29 cellular contexts compared by ENCODE assay signal in genomic region chr1:80214888-80215540, GRCh38.
DNase-seq lines count a peak whose midpoint lies in the region; ATAC-seq and TF ChIP-seq lines count a peak whose summit lies in the region.
"Had no signal": no experiment of that assay in that cellular context is flagged by ENCODE, and none has a peak within 500 bp of the region (broad histone marks: within the 10 kb centered on the region; RNA-seq: fewer than 3 reads in every experiment).

No MANE protein-coding gene starts in this region.

- intact Hi-C loops in vagina (cut with DNase I) (no loop called here), mucosa of descending colon (cut with DNase I, micrococcal nuclease) (no loop called here), body of pancreas (cut with DNase I) (no loop called here)

- H3K9me3 ChIP-seq in vagina = no peaks in the 10 kb centered on the region
- H3K9me3 ChIP-seq in mucosa of descending colon = no peaks in the 10 kb centered on the region
- no peaks in the 10 kb centered on the region for H3K9me3 ChIP-seq in body of pancreas
- H3K9me3 ChIP-seq: BE2C, Caco-2, pancreas, uterus had no signal

- DNase-seq in GM12865 (ENCODE audit: low read depth) (peak; percentile 9), NCI-H446 (lab: John Stamatoyannopoulos, UW) (no peak), vagina (ENCODE audit: extremely low spot score in 2 of 2) (no peak), mucosa of descending colon (no peak), body of pancreas (no peak)
- DNase-seq: activated CD4-positive, alpha-beta T cell treated with anti-CD3 and anti-CD28 coated beads, Interleukin-2, amount 50 U/mL, for 1 hour; activated CD8-positive, alpha-beta memory T cell treated with anti-CD3 and anti-CD28 coated beads, Interleukin-2, amount 50 U/mL, for 4 hours; activated effector memory CD4-positive, alpha-beta T cell treated with Interleukin-2 at 50 U/mL for 16 hours; activated naive CD8-positive, alpha-beta T cell treated with anti-CD3 and anti-CD28 coated beads, Interleukin-2, amount 50 U/mL, for 24 hours; BE2C; brain microvascular endothelial cell; Caco-2; endodermal cell; left colon; natural killer cell; NCI-H1436 treated with DMSO at 0.1 percent for 48 hours; NCI-H2171; NCI-H526; pancreas; PC-3; right cardiac atrium; SIG-M5; stimulated activated CD8-positive, alpha-beta memory T cell treated with anti-CD3 and anti-CD28 coated beads, Interleukin-4, amount 100 ng/mL, for 48 hours; T-helper 1 cell; uterus had no signal

- peak; percentile 40 for ATAC-seq in GM19035 (IDR thresholded peaks at IDR 0.05; ENCODE audit: unreplicated experiment)
- peak; percentile 59 for ATAC-seq in GM21786 (IDR thresholded peaks at IDR 0.05; ENCODE audit: unreplicated experiment)
- ATAC-seq in HG03520 (IDR thresholded peaks at IDR 0.05; ENCODE audit: unreplicated experiment) = peak; percentile 54
- ATAC-seq in mucosa of descending colon = no peak
- no peak for ATAC-seq in body of pancreas
- ATAC-seq: activated naive CD8-positive, alpha-beta T cell treated with anti-CD3 and anti-CD28 coated beads, Interleukin-2, amount 50 U/mL, for 24 hours; left colon; natural killer cell; pancreas; PC-3; right cardiac atrium had no signal

- TF ChIP-seq CTCF in GM12865 (IDR thresholded peaks at IDR 0.05; ENCODE audit: insufficient read depth, low read depth, low read length, missing control alignments) (no peak), vagina (IDR thresholded peaks at IDR 0.05) (no peak), mucosa of descending colon (IDR thresholded peaks at IDR 0.05) (no peak), body of pancreas (IDR thresholded peaks at IDR 0.05) (no peak)

- H3K27ac ChIP-seq in vagina = no peak overlapping the region
- no peak overlapping the region for H3K27ac ChIP-seq in body of pancreas
- H3K27ac ChIP-seq: brain microvascular endothelial cell, pancreas, uterus, VCaP had no signal

- TF ChIP-seq POLR2A in vagina (IDR thresholded peaks at IDR 0.05) (no peak), body of pancreas (IDR thresholded peaks at IDR 0.05) (no peak)

- H3K36me3 ChIP-seq in vagina (no peaks in the 10 kb centered on the region), mucosa of descending colon (ENCODE audit: low read depth) (no peaks in the 10 kb centered on the region), body of pancreas (replicated peaks in 1 of 2; ENCODE audit: insufficient read depth in 1 of 2, low read depth in 2 of 2) (no peaks in the 10 kb centered on the region)
- H3K36me3 ChIP-seq: BE2C, brain microvascular endothelial cell, pancreas, uterus had no signal

- H3K4me1 ChIP-seq in vagina (no peaks in the 10 kb centered on the region), mucosa of descending colon (ENCODE audit: low read depth) (no peaks in the 10 kb centered on the region), body of pancreas (no peaks in the 10 kb centered on the region)
- H3K4me1 ChIP-seq: BE2C, Caco-2, pancreas, uterus had no signal

- H3K27me3 ChIP-seq in vagina (no peaks in the 10 kb centered on the region), body of pancreas (no peaks in the 10 kb centered on the region)
- H3K27me3 ChIP-seq: BE2C, brain microvascular endothelial cell, pancreas, uterus had no signal

- 71 to 79% methylated on average over 5 of the region's 5 CpGs for WGBS in body of pancreas, 2 donors

- H3K4me3 ChIP-seq in GM12865 (ENCODE audit: low read depth, low read length) (no peak overlapping the region), vagina (no peak overlapping the region), mucosa of descending colon (no peak overlapping the region), body of pancreas (no peak overlapping the region)
- H3K4me3 ChIP-seq: pancreas, uterus had no signal

Comparison
In these comparisons a context has a peak if more than half of its experiments do, and no peak if none do; other contexts are left out.
1. ATAC-seq: peak in GM19035 (single experiment), GM21786 (single experiment) and HG03520 (single experiment); none in mucosa of descending colon (single experiment) and body of pancreas (single experiment).